ENCODE assay signal across 9 cellular contexts in the genomic region with DNA sequence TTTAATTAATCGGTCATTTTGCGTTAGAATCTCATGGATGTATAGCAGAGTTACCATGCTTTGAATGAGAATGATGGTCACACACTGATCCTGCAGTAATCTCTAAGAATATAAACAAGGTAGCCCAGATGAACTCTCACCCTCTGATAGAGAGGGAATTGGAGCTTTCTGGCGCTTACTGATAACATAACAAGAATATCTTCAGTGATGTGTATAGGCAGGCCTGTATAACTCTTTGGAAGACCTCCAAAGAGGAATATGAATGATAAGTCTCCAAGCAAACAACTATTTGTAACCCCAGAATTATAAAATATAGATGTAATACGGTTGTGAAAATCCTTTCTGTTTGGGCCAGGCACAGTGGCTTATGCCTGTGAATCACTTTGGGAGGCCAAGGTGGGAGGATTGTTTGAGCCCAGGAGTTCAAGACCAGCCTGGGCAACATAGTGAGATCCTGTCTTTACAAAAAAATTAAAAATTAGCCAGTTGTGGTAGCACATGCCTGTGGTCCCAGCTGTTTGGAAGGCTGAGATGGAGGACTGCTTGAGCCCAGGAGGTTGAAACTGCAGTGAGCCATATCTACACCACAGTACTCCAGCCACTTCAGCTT.
"Had no signal": no experiment of that assay in that cellular context is flagged by ENCODE, and none has a peak within 500 bp of the region (broad histone marks: within the 10 kb centered on the region; RNA-seq: fewer than 3 reads in every experiment).

No MANE protein-coding gene starts in this region.

- H2AFZ ChIP-seq: GM23248 had no signal

- H3K4me1 Mint-ChIP-seq: IgD-negative memory B cell had no signal

- H3K27ac Mint-ChIP-seq: HFFc6, IgD-negative memory B cell had no signal

- H3K4me3 ChIP-seq: GM23248, HAP-1 had no signal

- FAIRE-seq: HepG2 had no signal

- H3K36me3 ChIP-seq: HAP-1 had no signal

- H3K9ac ChIP-seq: GM23248 had no signal

- H3K36me3 Mint-ChIP-seq: IgD-negative memory B cell had no signal

- ATAC-seq: HCT116, HepG2 had no signal

- DNase-seq: GM23248, GOT3, H7, HFFc6 had no signal

- H3K4me1 ChIP-seq: HAP-1 had no signal

- H3K27ac ChIP-seq: GM23248, HL-60 had no signal

- H3K9me3 ChIP-seq: HAP-1 had no signal

- H3K4me3 Mint-ChIP-seq: HFFc6, IgD-negative memory B cell had no signal

- H3K9me3 Mint-ChIP-seq: HFFc6 had no signal
